ENCODE assay signal across 8 cellular contexts in the genomic region with DNA sequence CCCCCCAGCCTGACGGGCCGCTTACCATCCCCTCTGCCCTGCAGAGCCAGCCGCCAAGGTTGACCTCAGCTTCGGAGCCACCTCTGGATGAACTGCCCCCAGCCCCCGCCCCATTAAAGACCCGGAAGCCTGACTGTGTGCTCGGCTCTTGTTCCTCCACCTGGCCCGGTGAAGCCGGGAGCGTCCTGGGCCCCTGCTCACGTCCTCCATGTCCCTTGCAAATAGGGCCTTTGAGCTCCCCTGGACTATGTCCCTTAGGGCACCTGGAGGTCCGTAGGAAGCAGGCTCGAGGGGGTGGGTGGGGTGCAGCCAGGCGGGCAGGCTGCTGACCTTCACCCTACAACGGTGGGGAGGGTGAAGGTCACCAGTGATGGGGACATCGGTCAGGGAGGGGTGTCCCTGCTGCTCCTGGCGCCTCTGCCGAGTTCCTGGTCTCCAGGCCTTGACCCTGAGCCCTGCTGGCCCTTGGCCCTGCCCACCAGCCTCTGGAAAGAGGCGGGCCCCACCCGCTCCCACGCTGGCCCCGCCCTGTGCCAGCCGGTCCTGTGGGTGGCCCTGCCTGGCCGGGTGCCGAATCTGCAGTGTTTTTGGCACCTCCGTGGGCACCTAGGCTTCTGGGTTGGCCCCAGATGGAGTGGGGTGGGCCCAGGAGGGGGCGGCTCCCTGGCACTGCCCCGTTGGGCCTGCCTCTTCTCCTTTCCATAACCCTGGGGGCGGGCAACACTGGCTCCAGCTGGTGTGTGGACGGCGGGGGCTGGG. TPM values are rescaled to one million over a fixed set of nuclear protein-coding genes. Genes with fewer than 3 reads are reported as not detected.
DNase-seq lines count a peak whose midpoint lies in the region; ATAC-seq lines count a peak whose summit lies in the region.

No MANE protein-coding gene starts in this region.

- H3K9me3 ChIP-seq in HUES48 (ENCODE audit: control insufficient read depth, insufficient read depth, low read length): no peaks in the 10 kb centered on the region

- no peaks in the 10 kb centered on the region for H3K36me3 ChIP-seq in HUES48 (ENCODE audit: control insufficient read depth, insufficient read depth, low read length)

- ATAC-seq in stimulated activated naive CD8-positive, alpha-beta T cell treated with anti-CD3 and anti-CD28 coated beads, Interleukin-15, amount 100 ng/mL, for 72 hours: no peak
- ATAC-seq in HG03095 (IDR thresholded peaks at IDR 0.05; ENCODE audit: unreplicated experiment) (no peak), GM18858 (IDR thresholded peaks at IDR 0.05; ENCODE audit: unreplicated experiment) (no peak)

- no peaks in the 10 kb centered on the region for H3K9me3 Mint-ChIP-seq in activated T-helper 1 cell treated with anti-CD3 and anti-CD28 coated beads, Interleukin-12 subunit alpha, Interleukin-12 subunit beta, Interleukin-2, Interleukin-4 antibody, amounts not matched to agents 30 ng/mL and 10 ng/mL and 1 ng/mL, durations not matched to agents 14 hours and 24 hours and 36 hours
- no peaks in the 10 kb centered on the region for H3K9me3 Mint-ChIP-seq in immature natural killer cell
- no peaks in the 10 kb centered on the region for H3K9me3 Mint-ChIP-seq in stimulated activated naive CD8-positive, alpha-beta T cell treated with anti-CD3 and anti-CD28 coated beads, Interleukin-15, amount 100 ng/mL, for 72 hours

- peak overlapping the region; percentile 58 for H3K27ac ChIP-seq in HUES48 (ENCODE audit: low read depth, low read length)

- no peak overlapping the region for H3K4me3 ChIP-seq in HUES48 (ENCODE audit: low read depth, low read length)

- no peak overlapping the region for H3K27ac Mint-ChIP-seq in activated T-helper 1 cell treated with anti-CD3 and anti-CD28 coated beads, Interleukin-12 subunit alpha, Interleukin-12 subunit beta, Interleukin-2, Interleukin-4 antibody, amounts not matched to agents 30 ng/mL and 10 ng/mL and 1 ng/mL, durations not matched to agents 14 hours and 24 hours and 36 hours
- peak overlapping the region; percentile 85 to 98 (median 92) for H3K27ac Mint-ChIP-seq in immature natural killer cell
- peak overlapping the region in 1 of 2 donors; percentile 81 for H3K27ac Mint-ChIP-seq in stimulated activated naive CD8-positive, alpha-beta T cell treated with anti-CD3 and anti-CD28 coated beads, Interleukin-15, amount 100 ng/mL, for 72 hours

- no peaks in the 10 kb centered on the region for H3K27me3 ChIP-seq in HUES48 (ENCODE audit: control insufficient read depth, insufficient read depth, low read length)

- DNase-seq in activated T-helper 1 cell treated with anti-CD3 and anti-CD28 coated beads, Interleukin-12 subunit alpha, Interleukin-12 subunit beta, Interleukin-2, Interleukin-4 antibody, amounts not matched to agents 30 ng/mL and 10 ng/mL and 1 ng/mL, durations not matched to agents 14 hours and 24 hours and 36 hours (ENCODE audit: low spot score): no peak
- peak in 1 of 3 donors; percentile 55 for DNase-seq in immature natural killer cell
- DNase-seq in stimulated activated naive CD8-positive, alpha-beta T cell treated with anti-CD3 and anti-CD28 coated beads, Interleukin-15, amount 100 ng/mL, for 72 hours: no peak
- no peak for DNase-seq in COR-L47 (lab: John Stamatoyannopoulos, UW)
- DNase-seq in NCI-H1930 (lab: John Stamatoyannopoulos, UW): no peak

- peaks cover 3% of the 10 kb centered on the region for H3K27me3 Mint-ChIP-seq in activated T-helper 1 cell treated with anti-CD3 and anti-CD28 coated beads, Interleukin-12 subunit alpha, Interleukin-12 subunit beta, Interleukin-2, Interleukin-4 antibody, amounts not matched to agents 30 ng/mL and 10 ng/mL and 1 ng/mL, durations not matched to agents 14 hours and 24 hours and 36 hours (ENCODE audit: insufficient read depth)
- peaks cover 9 to 19% (median 13%) of the 10 kb centered on the region in 3 donors for H3K27me3 Mint-ChIP-seq in immature natural killer cell (ENCODE audit: low read depth in 3 of 3)
- H3K27me3 Mint-ChIP-seq in stimulated activated naive CD8-positive, alpha-beta T cell treated with anti-CD3 and anti-CD28 coated beads, Interleukin-15, amount 100 ng/mL, for 72 hours: no peaks in the 10 kb centered on the region

- peaks cover 15% of the 10 kb centered on the region for H3K4me1 Mint-ChIP-seq in activated T-helper 1 cell treated with anti-CD3 and anti-CD28 coated beads, Interleukin-12 subunit alpha, Interleukin-12 subunit beta, Interleukin-2, Interleukin-4 antibody, amounts not matched to agents 30 ng/mL and 10 ng/mL and 1 ng/mL, durations not matched to agents 14 hours and 24 hours and 36 hours (ENCODE audit: low read depth)
- peaks cover 13 to 27% of the 10 kb centered on the region in 2 donors for H3K4me1 Mint-ChIP-seq in immature natural killer cell
- H3K4me1 Mint-ChIP-seq in stimulated activated naive CD8-positive, alpha-beta T cell treated with anti-CD3 and anti-CD28 coated beads, Interleukin-15, amount 100 ng/mL, for 72 hours: peaks cover 45% of the 10 kb centered on the region

- H3K4me1 ChIP-seq in HUES48 (ENCODE audit: control insufficient read depth, insufficient read depth, low read length): 0 out of 2 replicates have a peak, but pooled peaks cover under 1% of the 10 kb centered on the region

- intact Hi-C loops in activated T-helper 1 cell treated with anti-CD3 and anti-CD28 coated beads, Interleukin-12 subunit alpha, Interleukin-12 subunit beta, Interleukin-2, Interleukin-4 antibody, amounts not matched to agents 30 ng/mL and 10 ng/mL and 1 ng/mL, durations not matched to agents 14 hours and 24 hours and 36 hours (cut with micrococcal nuclease): loop anchor here (1.0 to 10.0 kb wide), 4 partner anchors 21 to 560 kb away; no protein-coding TSS in a partner anchor

- peaks cover 2% of the 10 kb centered on the region for H3K36me3 Mint-ChIP-seq in activated T-helper 1 cell treated with anti-CD3 and anti-CD28 coated beads, Interleukin-12 subunit alpha, Interleukin-12 subunit beta, Interleukin-2, Interleukin-4 antibody, amounts not matched to agents 30 ng/mL and 10 ng/mL and 1 ng/mL, durations not matched to agents 14 hours and 24 hours and 36 hours (ENCODE audit: low read depth)
- H3K36me3 Mint-ChIP-seq in immature natural killer cell: peaks cover 0 to 4% (median 4%) of the 10 kb centered on the region in 3 donors

- H3K4me3 Mint-ChIP-seq in activated T-helper 1 cell treated with anti-CD3 and anti-CD28 coated beads, Interleukin-12 subunit alpha, Interleukin-12 subunit beta, Interleukin-2, Interleukin-4 antibody, amounts not matched to agents 30 ng/mL and 10 ng/mL and 1 ng/mL, durations not matched to agents 14 hours and 24 hours and 36 hours: peak overlapping the region; percentile 74
- peak overlapping the region; percentile 67 to 84 (median 81) for H3K4me3 Mint-ChIP-seq in immature natural killer cell
- peak overlapping the region; percentile 75 to 82 for H3K4me3 Mint-ChIP-seq in stimulated activated naive CD8-positive, alpha-beta T cell treated with anti-CD3 and anti-CD28 coated beads, Interleukin-15, amount 100 ng/mL, for 72 hours

- no peak overlapping the region for H3K9ac ChIP-seq in HUES48 (ENCODE audit: low read depth, low read length)

RNA-seq across cellular contexts. Expression of a gene that starts 3.3 kb away (rescaled TPM):
- total RNA-seq in activated T-helper 1 cell treated with anti-CD3 and anti-CD28 coated beads, Interleukin-12 subunit alpha, Interleukin-12 subunit beta, Interleukin-2, Interleukin-4 antibody, amounts not matched to agents 30 ng/mL and 10 ng/mL and 1 ng/mL, durations not matched to agents 14 hours and 24 hours and 36 hours: 234 and 239 TPM in 2 replicates
- polyA plus RNA-seq in immature natural killer cell: 100 to 1,000 TPM; 145 to 310 (median 303) TPM

RNA-seq across cellular contexts. Expression of a gene that starts 3.5 kb away (rescaled TPM):
- total RNA-seq in activated T-helper 1 cell treated with anti-CD3 and anti-CD28 coated beads, Interleukin-12 subunit alpha, Interleukin-12 subunit beta, Interleukin-2, Interleukin-4 antibody, amounts not matched to agents 30 ng/mL and 10 ng/mL and 1 ng/mL, durations not matched to agents 14 hours and 24 hours and 36 hours: 87.6 and 91.6 TPM in 2 replicates
- 10 to 100 TPM in 2 of 3 donors, 1 to 10 TPM in 1; 4.9 to 16.0 (median 10.8) TPM for polyA plus RNA-seq in immature natural killer cell

RNA-seq across cellular contexts. Expression of a gene that starts 7.1 kb away (rescaled TPM):
- 1.5 and 1.8 TPM in 2 replicates for total RNA-seq in activated T-helper 1 cell treated with anti-CD3 and anti-CD28 coated beads, Interleukin-12 subunit alpha, Interleukin-12 subunit beta, Interleukin-2, Interleukin-4 antibody, amounts not matched to agents 30 ng/mL and 10 ng/mL and 1 ng/mL, durations not matched to agents 14 hours and 24 hours and 36 hours
- not detected for polyA plus RNA-seq in immature natural killer cell

RNA-seq across cellular contexts. Expression of a gene that starts 24.3 kb away (rescaled TPM):
- total RNA-seq in activated T-helper 1 cell treated with anti-CD3 and anti-CD28 coated beads, Interleukin-12 subunit alpha, Interleukin-12 subunit beta, Interleukin-2, Interleukin-4 antibody, amounts not matched to agents 30 ng/mL and 10 ng/mL and 1 ng/mL, durations not matched to agents 14 hours and 24 hours and 36 hours: 245 and 256 TPM in 2 replicates
- 100 to 1,000 TPM; 146 to 246 (median 197) TPM for polyA plus RNA-seq in immature natural killer cell

RNA-seq across cellular contexts. Expression of a gene that starts 30.5 kb away (rescaled TPM):
- total RNA-seq in activated T-helper 1 cell treated with anti-CD3 and anti-CD28 coated beads, Interleukin-12 subunit alpha, Interleukin-12 subunit beta, Interleukin-2, Interleukin-4 antibody, amounts not matched to agents 30 ng/mL and 10 ng/mL and 1 ng/mL, durations not matched to agents 14 hours and 24 hours and 36 hours: 119 and 128 TPM in 2 replicates
- 10 to 100 TPM; 50.5 to 98.4 (median 86.9) TPM for polyA plus RNA-seq in immature natural killer cell
